In the genomic region with DNA sequence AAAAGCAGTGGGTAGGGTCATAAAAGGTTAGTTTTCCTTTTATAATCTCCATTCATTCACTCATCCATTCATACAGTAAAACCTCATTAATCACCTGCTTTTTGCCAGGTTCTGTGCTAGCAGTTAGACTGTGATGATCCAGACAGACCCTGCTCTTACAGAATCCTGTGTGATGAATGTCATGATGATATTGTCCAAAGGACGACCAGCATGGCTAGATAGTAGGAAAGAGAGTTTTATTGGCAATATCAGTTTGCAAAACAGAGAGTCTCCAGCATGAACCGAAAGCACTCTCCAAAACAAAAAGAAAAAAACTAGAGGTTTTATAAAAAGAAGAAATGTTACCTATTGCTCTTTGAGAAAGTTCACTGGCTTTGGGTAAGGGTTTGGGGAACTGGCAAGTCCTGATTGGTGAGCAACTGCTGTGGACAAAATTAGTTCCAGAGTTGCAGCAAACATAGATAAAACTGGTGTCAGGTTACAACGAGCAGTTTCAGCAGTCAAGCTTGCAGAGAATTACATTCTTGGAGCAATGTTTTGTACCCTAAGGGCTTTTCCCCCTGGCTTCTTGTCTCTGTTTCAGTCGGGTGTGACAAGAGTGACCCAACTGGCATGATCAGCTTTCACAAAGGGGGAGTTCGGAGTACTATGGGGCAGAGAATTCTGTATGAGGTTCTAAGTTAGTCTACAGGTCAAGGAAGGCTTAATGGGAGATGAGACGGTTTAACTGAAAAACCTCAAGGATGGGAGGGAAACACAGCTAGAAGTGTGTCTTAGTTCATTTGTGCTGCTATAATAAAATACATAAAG, we compare ENCODE assay signal across 11 cellular contexts. TPM values are rescaled to one million over a fixed set of nuclear protein-coding genes. Genes with fewer than 3 reads are reported as not detected.
DNase-seq lines count a peak whose midpoint lies in the region; ATAC-seq and TF ChIP-seq lines count a peak whose summit lies in the region.
"Had no signal": no experiment of that assay in that cellular context is flagged by ENCODE, and none has a peak within 500 bp of the region (broad histone marks: within the 10 kb centered on the region; RNA-seq: fewer than 3 reads in every experiment).

No MANE protein-coding gene starts in this region.

- no peaks in the 10 kb centered on the region for H3K9me2 ChIP-seq in SK-N-SH

- H3K27ac Mint-ChIP-seq in type B pancreatic cell, result peak overlapping the region; percentile 88
- H3K27ac Mint-ChIP-seq in T-cell, result no peak overlapping the region

- POLR2A ChIA-PET in SK-N-SH (lab: Yijun Ruan, JAX), result no interaction called here
- POLR2A ChIA-PET in T-cell (lab: Charles Lee), result interaction anchor here in 1 of 2 donors (0.6 kb wide), 1 partner anchor 11 kb away, joined by 3 read pairs; no protein-coding TSS in a partner anchor

- H3K4me1 ChIP-seq in SK-N-SH (ENCODE audit: control insufficient read depth in 1 of 2, insufficient read depth in 2 of 2, low read depth in 1 of 2, low read length in 1 of 2) (peaks cover 9 to 41% of the 10 kb centered on the region in 2 experiments; a peak in 3 of 4 replicates), cardiac muscle cell (ENCODE audit: low read depth) (peaks cover 62% of the 10 kb centered on the region)

- DNase-seq in NCI-H748 (lab: John Stamatoyannopoulos, UW; ENCODE audit: unreplicated experiment) (peak; percentile 12), NCI-H748 treated with DMSO at 0.1 percent for 48 hours (lab: John Stamatoyannopoulos, UW) (no peak), SK-N-SH (no peak), cardiac muscle cell (ENCODE audit: low read depth in 1 of 2, low spot score in 1 of 2) (peak; percentile 86 to 87), type B pancreatic cell (ENCODE audit: extremely low spot score, unreplicated experiment) (no peak), T-cell (no peak), NCI-H774 (lab: John Stamatoyannopoulos, UW) (no peak)
- DNase-seq: COR-L47; foreskin melanocyte; stimulated activated CD4-positive, alpha-beta T cell treated with anti-CD3 and anti-CD28 coated beads, Interleukin-1b, Interleukin-23, amount 100 ng/mL, for 48 hours had no signal

- TF ChIP-seq CTCF in SK-N-SH (IDR thresholded peaks at IDR 0.05) (no peak), cardiac muscle cell (IDR thresholded peaks at IDR 0.05; ENCODE audit: low read depth, low read length) (no peak), type B pancreatic cell (conservative IDR thresholded peaks at IDR 0.05) (no peak)

- H3K9ac ChIP-seq in SK-N-SH, result no peak overlapping the region

- TF ChIP-seq RAD21 in SK-N-SH (IDR thresholded peaks at IDR 0.05; ENCODE audit: low read length), result no peak

- H3K9me3 ChIP-seq in SK-N-SH (0 out of 2 replicates have a peak, but pooled peaks cover 3% of the 10 kb centered on the region), cardiac muscle cell (ENCODE audit: low read depth) (no peaks in the 10 kb centered on the region)

- H3K36me3 ChIP-seq in SK-N-SH (replicated peaks in 1 of 2; ENCODE audit: control insufficient read depth in 1 of 2, insufficient read depth in 2 of 2, low read length in 1 of 2), result no peaks in the 10 kb centered on the region
- H3K36me3 ChIP-seq in cardiac muscle cell, result no peaks in the 10 kb centered on the region

- no peaks in the 10 kb centered on the region for H4K20me1 ChIP-seq in SK-N-SH (ENCODE audit: insufficient read depth)

- H3K27me3 Mint-ChIP-seq in type B pancreatic cell (no peaks in the 10 kb centered on the region), T-cell (no peaks in the 10 kb centered on the region)

- H3K9me3 Mint-ChIP-seq in type B pancreatic cell (peaks cover 10% of the 10 kb centered on the region), T-cell (peaks cover 12 to 15% (median 13%) of the 10 kb centered on the region in 3 donors)

- H3K27ac ChIP-seq in SK-N-SH (ENCODE audit: low read depth in 2 of 2, low read length in 1 of 2), result no peak overlapping the region
- peak overlapping the region; percentile 97 for H3K27ac ChIP-seq in cardiac muscle cell

- peak overlapping the region; percentile 46; the same call in 1 of the 2 replicates for H3K4me2 ChIP-seq in SK-N-SH

- H3K4me3 ChIP-seq in SK-N-SH (ENCODE audit: low read depth in 2 of 2, low read length in 1 of 2), result no peak overlapping the region
- peak overlapping the region; percentile 20 for H3K4me3 ChIP-seq in cardiac muscle cell

- CTCF ChIA-PET in SK-N-SH (lab: Yijun Ruan, JAX) (no interaction called here), T-cell (lab: Charles Lee) (interaction anchor here in 1 of 2 donors (0.5 to 0.6 kb wide), 2 partner anchors 243 to 436 kb away, joined by 3 to 9 read pairs; no protein-coding TSS in a partner anchor)

- 41% methylated on average over 6 of the region's 6 CpGs for WGBS in SK-N-SH (ENCODE audit: low lambda C conversion rate)

- no peak overlapping the region for H2AFZ ChIP-seq in SK-N-SH (ENCODE audit: low read depth)

- peaks cover 30% of the 10 kb centered on the region for H3K36me3 Mint-ChIP-seq in type B pancreatic cell
- H3K36me3 Mint-ChIP-seq in T-cell, result peaks cover 57% of the 10 kb centered on the region

- no peaks in the 10 kb centered on the region for H3F3A ChIP-seq in SK-N-SH (replicated peaks; ENCODE audit: insufficient read depth)

- peak overlapping the region; percentile 72 for H3K4me3 Mint-ChIP-seq in type B pancreatic cell
- no peak overlapping the region for H3K4me3 Mint-ChIP-seq in T-cell

- ATAC-seq in T-cell (replicated peaks in 1 of 4) (no peak), GM21528 (IDR thresholded peaks at IDR 0.05; ENCODE audit: low FRiP score, unreplicated experiment) (no peak)

- H3K79me2 ChIP-seq in SK-N-SH (ENCODE audit: insufficient read depth), result no peaks in the 10 kb centered on the region

- H3K4me1 Mint-ChIP-seq in type B pancreatic cell (ENCODE audit: unreplicated experiment) (peaks cover 41% of the 10 kb centered on the region), T-cell (peaks cover 2 to 18% (median 9%) of the 10 kb centered on the region in 3 donors)

- no peaks in the 10 kb centered on the region for H3K27me3 ChIP-seq in SK-N-SH (ENCODE audit: insufficient read depth)
- H3K27me3 ChIP-seq in cardiac muscle cell, result no peaks in the 10 kb centered on the region

- TF ChIP-seq EP300 in SK-N-SH (IDR thresholded peaks at IDR 0.05; ENCODE audit: borderline replicate concordance in 1 of 2, low read depth in 1 of 2, low read length in 1 of 2), result no peak

TF ChIP-seq in SK-N-SH, 30 proteins besides CTCF, POLR2A, EP300 and RAD21:
- TF ChIP-seq, protein P1, sequence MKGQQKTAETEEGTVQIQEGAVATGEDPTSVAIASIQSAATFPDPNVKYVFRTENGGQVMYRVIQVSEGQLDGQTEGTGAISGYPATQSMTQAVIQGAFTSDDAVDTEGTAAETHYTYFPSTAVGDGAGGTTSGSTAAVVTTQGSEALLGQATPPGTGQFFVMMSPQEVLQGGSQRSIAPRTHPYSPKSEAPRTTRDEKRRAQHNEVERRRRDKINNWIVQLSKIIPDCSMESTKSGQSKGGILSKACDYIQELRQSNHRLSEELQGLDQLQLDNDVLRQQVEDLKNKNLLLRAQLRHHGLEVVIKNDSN (IDR thresholded peaks at IDR 0.05; ENCODE audit: borderline replicate concordance, low read depth), result no peak
- TF ChIP-seq FOXM1 (IDR thresholded peaks at IDR 0.05; ENCODE audit: low read depth), result no peak
- no peak for TF ChIP-seq GABPA (IDR thresholded peaks at IDR 0.05; ENCODE audit: low read depth)
- TF ChIP-seq TCF12 (IDR thresholded peaks at IDR 0.05), result peak; percentile 40
- TF ChIP-seq, protein P2, sequence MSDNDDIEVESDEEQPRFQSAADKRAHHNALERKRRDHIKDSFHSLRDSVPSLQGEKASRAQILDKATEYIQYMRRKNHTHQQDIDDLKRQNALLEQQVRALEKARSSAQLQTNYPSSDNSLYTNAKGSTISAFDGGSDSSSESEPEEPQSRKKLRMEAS (IDR thresholded peaks at IDR 0.05; ENCODE audit: low read depth), result no peak
- TF ChIP-seq SMC3 (IDR thresholded peaks at IDR 0.05; ENCODE audit: low read depth, low read length), result no peak
- TF ChIP-seq, protein P3, sequence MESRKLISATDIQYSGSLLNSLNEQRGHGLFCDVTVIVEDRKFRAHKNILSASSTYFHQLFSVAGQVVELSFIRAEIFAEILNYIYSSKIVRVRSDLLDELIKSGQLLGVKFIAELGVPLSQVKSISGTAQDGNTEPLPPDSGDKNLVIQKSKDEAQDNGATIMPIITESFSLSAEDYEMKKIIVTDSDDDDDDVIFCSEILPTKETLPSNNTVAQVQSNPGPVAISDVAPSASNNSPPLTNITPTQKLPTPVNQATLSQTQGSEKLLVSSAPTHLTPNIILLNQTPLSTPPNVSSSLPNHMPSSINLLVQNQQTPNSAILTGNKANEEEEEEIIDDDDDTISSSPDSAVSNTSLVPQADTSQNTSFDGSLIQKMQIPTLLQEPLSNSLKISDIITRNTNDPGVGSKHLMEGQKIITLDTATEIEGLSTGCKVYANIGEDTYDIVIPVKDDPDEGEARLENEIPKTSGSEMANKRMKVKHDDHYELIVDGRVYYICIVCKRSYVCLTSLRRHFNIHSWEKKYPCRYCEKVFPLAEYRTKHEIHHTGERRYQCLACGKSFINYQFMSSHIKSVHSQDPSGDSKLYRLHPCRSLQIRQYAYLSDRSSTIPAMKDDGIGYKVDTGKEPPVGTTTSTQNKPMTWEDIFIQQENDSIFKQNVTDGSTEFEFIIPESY (IDR thresholded peaks at IDR 0.05; ENCODE audit: borderline replicate concordance, low read depth), result no peak

RNA-seq across cellular contexts. Expression of a gene that starts 58.3 kb away (rescaled TPM):
- 19.7 and 27.3 TPM in 2 replicates for polyA plus RNA-seq in SK-N-SH (2012; rRNA removed)
- 25.7 and 30.5 TPM in 2 replicates for polyA plus RNA-seq in SK-N-SH (2012; cell fraction: cytosol; rRNA removed)
- 12.4 and 24.9 TPM in 2 replicates for polyA plus RNA-seq in SK-N-SH (2012; cell fraction: nucleus; rRNA removed)
- total RNA-seq in cardiac muscle cell, result 52.4 and 68.9 TPM in 2 replicates
- 89.0 and 99.4 TPM in 2 replicates for polyA plus RNA-seq in cardiac muscle cell
- total RNA-seq in type B pancreatic cell (ENCODE audit: low replicate concordance), result 99.0 and 111 TPM in 2 replicates
- 10 to 100 TPM; 17.9 to 25.6 (median 23.8) TPM for total RNA-seq in T-cell

Comparison
In these comparisons a context has a peak if more than half of its experiments do, and no peak if none do; other contexts are left out.
1. DNase-seq: peak in NCI-H748 (single experiment) and cardiac muscle cell (2 of 2); none in NCI-H748 treated with DMSO at 0.1 percent for 48 hours (single experiment), SK-N-SH (single experiment), type B pancreatic cell (single experiment), T-cell (0 of 34) and NCI-H774 (single experiment).